18 cellular contexts compared by ENCODE assay signal in the genomic region with DNA sequence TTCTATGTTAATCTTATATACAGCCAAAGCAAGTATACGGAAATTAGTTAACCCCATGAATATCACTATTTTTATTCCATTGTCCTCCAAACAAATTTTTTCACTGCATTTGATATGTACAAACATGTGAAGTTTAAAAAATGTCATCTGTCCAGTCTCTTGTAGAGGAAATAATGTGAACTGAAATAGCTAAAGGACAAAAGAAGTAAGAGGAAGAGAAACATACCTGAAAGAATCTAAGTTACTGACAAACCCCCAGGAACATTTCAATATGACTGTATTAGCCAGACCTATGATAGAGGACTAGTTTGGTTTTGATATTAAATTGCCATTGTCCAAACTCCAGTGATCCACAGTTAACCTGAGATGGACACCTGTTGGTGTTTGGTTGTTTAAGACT.
DNase-seq lines count a peak whose midpoint lies in the region; ATAC-seq lines count a peak whose summit lies in the region.
"Had no signal": no experiment of that assay in that cellular context is flagged by ENCODE, and none has a peak within 500 bp of the region (broad histone marks: within the 10 kb centered on the region; RNA-seq: fewer than 3 reads in every experiment).

No MANE protein-coding gene starts in this region.

- ATAC-seq in GM19452 (IDR thresholded peaks at IDR 0.05; ENCODE audit: unreplicated experiment) (peak; percentile 56), HG02763 (IDR thresholded peaks at IDR 0.05; ENCODE audit: unreplicated experiment) (peak; percentile 48), HG03103 (IDR thresholded peaks at IDR 0.05; ENCODE audit: low read depth, unreplicated experiment) (peak; percentile 78), GM21576 (IDR thresholded peaks at IDR 0.05; ENCODE audit: unreplicated experiment) (no peak)
- peak; percentile 50 to 51 for ATAC-seq in stimulated activated naive B cell treated with anti-CD40 and anti-IgM and Interleukin-4, amounts not matched to agents 10 μg/mL and 1 μg/mL and 100 μg/mL, for 72 hours (replicated peaks)
- ATAC-seq: HepG2 had no signal

- peaks cover 36 to 54% of the 10 kb centered on the region in 2 donors for H3K27me3 Mint-ChIP-seq in stimulated activated naive B cell treated with anti-CD40 and anti-IgM and Interleukin-4, amounts not matched to agents 10 μg/mL and 1 μg/mL and 100 μg/mL, for 72 hours
- H3K27me3 Mint-ChIP-seq: CD4-positive, alpha-beta T cell had no signal

- no peak overlapping the region for H3K27ac Mint-ChIP-seq in stimulated activated naive B cell treated with anti-CD40 and anti-IgM and Interleukin-4, amounts not matched to agents 10 μg/mL and 1 μg/mL and 100 μg/mL, for 72 hours
- H3K27ac Mint-ChIP-seq: CD4-positive, alpha-beta T cell had no signal

- H3K4me1 Mint-ChIP-seq in stimulated activated naive B cell treated with anti-CD40 and anti-IgM and Interleukin-4, amounts not matched to agents 10 μg/mL and 1 μg/mL and 100 μg/mL, for 72 hours: peaks cover 3 to 7% of the 10 kb centered on the region in 2 donors

- H3K9me3 Mint-ChIP-seq in stimulated activated naive B cell treated with anti-CD40 and anti-IgM and Interleukin-4, amounts not matched to agents 10 μg/mL and 1 μg/mL and 100 μg/mL, for 72 hours: peaks cover 0 to 3% of the 10 kb centered on the region in 2 donors
- H3K9me3 Mint-ChIP-seq: CD4-positive, alpha-beta T cell had no signal

- no peaks in the 10 kb centered on the region for H3K36me3 Mint-ChIP-seq in stimulated activated naive B cell treated with anti-CD40 and anti-IgM and Interleukin-4, amounts not matched to agents 10 μg/mL and 1 μg/mL and 100 μg/mL, for 72 hours

- no peak overlapping the region for H3K4me3 Mint-ChIP-seq in stimulated activated naive B cell treated with anti-CD40 and anti-IgM and Interleukin-4, amounts not matched to agents 10 μg/mL and 1 μg/mL and 100 μg/mL, for 72 hours
- H3K4me3 Mint-ChIP-seq: CD4-positive, alpha-beta T cell had no signal

- DNase-seq in stimulated activated naive B cell treated with anti-CD40 and anti-IgM and Interleukin-4, amounts not matched to agents 10 μg/mL and 1 μg/mL and 100 μg/mL, for 72 hours: no peak
- no peak for DNase-seq in activated naive CD4-positive, alpha-beta T cell (lab: John Stamatoyannopoulos, UW)
- DNase-seq in GF-D8 (lab: John Stamatoyannopoulos, UW) (no peak), A172 (ENCODE audit: low spot score) (no peak)
- DNase-seq: BE2C; Calu3; CD4-positive, alpha-beta T cell; H7; KG1; NCI-H1048; NCI-H226; NCI-H526; Right ventricle myocardium superior had no signal
